Comparison of ENCODE assay signal across 10 cellular contexts in genomic region chr9:131609116-131609830, GRCh38.
DNase-seq lines count a peak whose midpoint lies in the region; ATAC-seq and TF ChIP-seq lines count a peak whose summit lies in the region.
"Had no signal": no experiment of that assay in that cellular context is flagged by ENCODE, and none has a peak within 500 bp of the region (broad histone marks: within the 10 kb centered on the region; RNA-seq: fewer than 3 reads in every experiment).

No MANE protein-coding gene starts in this region.

- H3K4me1 Mint-ChIP-seq in nephron = peaks cover 69% of the 10 kb centered on the region

- H3K36me3 Mint-ChIP-seq in nephron (ENCODE audit: low read depth) = peaks cover 23% of the 10 kb centered on the region

- no peak for TF ChIP-seq EP300 in esophagus muscularis mucosa (IDR thresholded peaks at IDR 0.05)

- DNase-seq in AG10803 (ENCODE audit: low read depth) (peak; percentile 69), RPMI7951 (ENCODE audit: low read depth) (peak; percentile 69), esophagus muscularis mucosa (ENCODE audit: extremely low spot score) (no peak), NCI-H2227 treated with DMSO at 0.1 percent for 48 hours (lab: John Stamatoyannopoulos, UW) (no peak), A673 (ENCODE audit: low spot score) (no peak), NCI-H510A treated with DMSO at 0.1 percent for 48 hours (lab: John Stamatoyannopoulos, UW) (no peak)
- DNase-seq: activated T-cell treated with anti-CD3 and anti-CD28 coated beads, Interleukin-2, amount 50 U/mL, for 4 hours had no signal

- BruUV-seq in A673 (replicated peaks; lab: Mats Ljungman, UMichigan) = no TSS peak

- no peak for ATAC-seq in HG03521 (IDR thresholded peaks at IDR 0.05; ENCODE audit: unreplicated experiment)
- ATAC-seq: activated T-cell treated with anti-CD3 and anti-CD28 coated beads, Interleukin-2, amount 50 U/mL, for 4 hours had no signal

- WGBS in esophagus muscularis mucosa = 21% methylated on average over 14 of the region's 14 CpGs

- no peak for TF ChIP-seq POLR2A in esophagus muscularis mucosa (IDR thresholded peaks at IDR 0.05; ENCODE audit: low read depth)

- no peaks in the 10 kb centered on the region for H3K9me3 Mint-ChIP-seq in nephron
- H3K9me3 Mint-ChIP-seq: activated T-cell treated with anti-CD3 and anti-CD28 coated beads, Interleukin-2, amount 50 U/mL, for 4 hours had no signal

- H3K9me3 ChIP-seq in esophagus muscularis mucosa (no peaks in the 10 kb centered on the region), A673 (ENCODE audit: low read depth, low read length, poor library complexity, severe bottlenecking) (no peaks in the 10 kb centered on the region)

- peak overlapping the region; percentile 27; the same call in 1 of the 2 replicates for H3K4me3 ChIP-seq in AG10803 (ENCODE audit: low read length)
- peak overlapping the region; percentile 0 to 32 (median 17) for H3K4me3 ChIP-seq in esophagus muscularis mucosa
- H3K4me3 ChIP-seq in A673 (ENCODE audit: low read depth, low read length, poor library complexity, severe bottlenecking) = no peak overlapping the region

- CTCF ChIA-PET in A673 (lab: Charles Lee) = no interaction called here

- H3K27ac Mint-ChIP-seq in nephron = peak overlapping the region; percentile 92 to 96 (median 93)

- H3K36me3 ChIP-seq in esophagus muscularis mucosa = peaks cover 8 to 60% (median 36%) of the 10 kb centered on the region in 4 donors
- H3K36me3 ChIP-seq in A673 (ENCODE audit: insufficient read depth, low read length, poor library complexity, severe bottlenecking) = peaks cover 6% of the 10 kb centered on the region

- peaks cover 6% of the 10 kb centered on the region for H3K27me3 Mint-ChIP-seq in nephron (ENCODE audit: low read depth)

- POLR2A ChIA-PET in A673 (lab: Charles Lee; ENCODE audit: low non-redundant PET) = no interaction called here

- peak overlapping the region in 2 of 3 experiments; percentile 29 for H3K4me3 Mint-ChIP-seq in nephron
- H3K4me3 Mint-ChIP-seq: activated T-cell treated with anti-CD3 and anti-CD28 coated beads, Interleukin-2, amount 50 U/mL, for 4 hours had no signal

- H3K27ac ChIP-seq in esophagus muscularis mucosa (replicated peaks in 1 of 4) = peak overlapping the region; percentile 86 to 88 (median 88)
- H3K27ac ChIP-seq in A673 (ENCODE audit: low read depth, low read length, poor library complexity, severe bottlenecking) = no peak overlapping the region
- H3K27ac ChIP-seq: KMS-11 had no signal

- no peak for TF ChIP-seq CTCF in AG10803 (conservative IDR thresholded peaks at IDR 0.05; ENCODE audit: low read length)
- TF ChIP-seq CTCF in esophagus muscularis mucosa (IDR thresholded peaks at IDR 0.05) = no peak
- no peak for TF ChIP-seq CTCF in nephron (IDR thresholded peaks at IDR 0.05; ENCODE audit: unreplicated experiment in 3 of 3)
- no peak for TF ChIP-seq CTCF in A673 (conservative IDR thresholded peaks at IDR 0.05; ENCODE audit: low read depth, low read length)

- H3K27me3 ChIP-seq in esophagus muscularis mucosa (no peaks in the 10 kb centered on the region), A673 (replicated peaks; ENCODE audit: insufficient read depth, low read depth, low read length, poor library complexity) (no peaks in the 10 kb centered on the region)

- H3K4me1 ChIP-seq in esophagus muscularis mucosa = peaks cover 43 to 53% (median 46%) of the 10 kb centered on the region in 4 donors
- H3K4me1 ChIP-seq in A673 (ENCODE audit: insufficient read depth, low read length, poor library complexity, severe bottlenecking) = no peaks in the 10 kb centered on the region

- intact Hi-C loops in esophagus muscularis mucosa (cut with DNase I) = loop anchor here (2.0 kb wide), 1 partner anchor 126 kb away; no protein-coding TSS in a partner anchor
- intact Hi-C loops in A673 (cut with micrococcal nuclease; ENCODE audit: unreplicated experiment) = no loop called here

Comparison
In these comparisons a context has a peak if more than half of its experiments do, and no peak if none do; other contexts are left out.
1. DNase-seq: peak in AG10803 (single experiment) and RPMI7951 (single experiment); none in esophagus muscularis mucosa (single experiment), NCI-H2227 treated with DMSO at 0.1 percent for 48 hours (single experiment), A673 (single experiment) and NCI-H510A treated with DMSO at 0.1 percent for 48 hours (single experiment).